18 cellular contexts compared by ENCODE assay signal in the genomic region with DNA sequence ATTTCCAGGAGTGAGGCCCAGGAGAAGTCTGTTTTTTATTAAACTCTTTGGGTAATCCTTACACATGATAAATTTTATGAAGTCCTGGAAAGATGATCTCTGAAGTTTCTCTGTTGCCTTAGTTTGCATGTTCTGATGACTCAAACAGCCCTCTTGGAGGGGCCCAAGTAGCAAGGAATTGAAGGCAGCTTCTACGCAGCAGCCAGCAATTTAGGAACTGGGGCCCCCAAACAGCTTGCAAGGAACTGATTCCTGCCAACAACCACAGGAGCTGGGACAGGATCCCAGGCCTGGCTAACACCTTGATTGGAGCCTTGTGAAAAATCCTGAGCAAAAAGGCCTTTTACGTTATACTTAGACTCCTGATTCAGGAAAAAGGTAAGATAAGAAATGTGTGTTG. TPM values are rescaled to one million over a fixed set of nuclear protein-coding genes. Genes with fewer than 3 reads are reported as not detected.
DNase-seq lines count a peak whose midpoint lies in the region.
"Had no signal": no experiment of that assay in that cellular context is flagged by ENCODE, and none has a peak within 500 bp of the region (broad histone marks: within the 10 kb centered on the region; RNA-seq: fewer than 3 reads in every experiment).

No MANE protein-coding gene starts in this region.

- no peak overlapping the region for H3K4me2 ChIP-seq in mesenchymal stem cell (ENCODE audit: low read length, poor library complexity, severe bottlenecking)
- H3K4me2 ChIP-seq: KMS-11 had no signal

- no peak overlapping the region for H3K27ac ChIP-seq in mesenchymal stem cell (ENCODE audit: low read length, poor library complexity, severe bottlenecking)
- no peak overlapping the region for H3K27ac ChIP-seq in CD4-positive, alpha-beta memory T cell (ENCODE audit: low read depth, low read length)
- H3K27ac ChIP-seq: C4-2B, HL-60, KMS-11, RWPE1, SJCRH30 had no signal

- H3K4me3 Mint-ChIP-seq in CD4-positive, alpha-beta memory T cell = no peak overlapping the region

- no peaks in the 10 kb centered on the region for H3K4me1 Mint-ChIP-seq in CD4-positive, alpha-beta memory T cell

- H3K9me3 Mint-ChIP-seq in CD4-positive, alpha-beta memory T cell = no peaks in the 10 kb centered on the region

- H4K8ac ChIP-seq in mesenchymal stem cell (ENCODE audit: low read length) = no peak overlapping the region

- in situ Hi-C loops in G401 (cut with HindIII; ENCODE audit: low sequenced_read_pairs) = no loop called here

- H3K4me3 ChIP-seq in adipocyte (ENCODE audit: low read length) = no peak overlapping the region
- no peak overlapping the region for H3K4me3 ChIP-seq in mesenchymal stem cell (ENCODE audit: insufficient read depth in 1 of 2, low read depth in 1 of 2, low read length in 2 of 2)
- H3K4me3 ChIP-seq in CD4-positive, alpha-beta memory T cell (ENCODE audit: low read length in 2 of 2) = no peak overlapping the region
- H3K4me3 ChIP-seq: SJCRH30 had no signal

- H2BK120ac ChIP-seq in mesenchymal stem cell (ENCODE audit: low read depth, low read length) = no peak overlapping the region

- H3K9me3 ChIP-seq in adipocyte (ENCODE audit: control insufficient read depth, low read length) = no peaks in the 10 kb centered on the region
- no peaks in the 10 kb centered on the region for H3K9me3 ChIP-seq in mesenchymal stem cell (ENCODE audit: control insufficient read depth, low read length)
- no peaks in the 10 kb centered on the region for H3K9me3 ChIP-seq in CD4-positive, alpha-beta memory T cell (ENCODE audit: control insufficient read depth in 1 of 2, low read length in 2 of 2)
- H3K9me3 ChIP-seq: SJCRH30 had no signal

- H2BK15ac ChIP-seq in mesenchymal stem cell (ENCODE audit: low read depth, poor library complexity, severe bottlenecking) = peak overlapping the region; percentile 6

- H3K27me3 Mint-ChIP-seq in CD4-positive, alpha-beta memory T cell = peaks cover 1 to 6% of the 10 kb centered on the region in 2 donors

- POLR2A ChIA-PET in CD4-positive, alpha-beta memory T cell (lab: Charles Lee; ENCODE audit: partially characterized antibody) = no interaction called here

- H3K4ac ChIP-seq in mesenchymal stem cell (ENCODE audit: low read depth in 1 of 2, low read length in 2 of 2) = no peak overlapping the region

- DNase-seq in G401 (ENCODE audit: low spot score) = peak; percentile 34
- DNase-seq in adipocyte (ENCODE audit: low read depth) = peak; percentile 26
- peak; percentile 22 for DNase-seq in fibroblast of gingiva (ENCODE audit: low read depth)
- DNase-seq in mesenchymal stem cell = no peak
- no peak for DNase-seq in NCI-H2081 (lab: John Stamatoyannopoulos, UW)
- DNase-seq in HT-29 (ENCODE audit: low spot score) = no peak
- DNase-seq in CD4-positive, alpha-beta memory T cell = no peak
- no peak for DNase-seq in NCI-H524 treated with DMSO at 0.1 percent for 48 hours (lab: John Stamatoyannopoulos, UW)
- DNase-seq: Caco-2, DMS79, NCI-H2029, NCI-H2227 treated with DMSO at 0.1 percent for 48 hours, NCI-H526, SJCRH30 had no signal

- no peak overlapping the region for H3K18ac ChIP-seq in mesenchymal stem cell (ENCODE audit: low read depth in 1 of 2, low read length in 2 of 2)

- H3K27ac Mint-ChIP-seq in CD4-positive, alpha-beta memory T cell = no peak overlapping the region

- no peak overlapping the region for H4K91ac ChIP-seq in mesenchymal stem cell (ENCODE audit: low read length)

- H3K4me1 ChIP-seq in adipocyte (ENCODE audit: control insufficient read depth, insufficient read depth, low read length) (peaks cover 18% of the 10 kb centered on the region), mesenchymal stem cell (ENCODE audit: control insufficient read depth, insufficient read depth, low read depth, low read length) (no peaks in the 10 kb centered on the region)
- no peaks in the 10 kb centered on the region for H3K4me1 ChIP-seq in CD4-positive, alpha-beta memory T cell (ENCODE audit: insufficient read depth, low read length)
- H3K4me1 ChIP-seq: SJCRH30 had no signal

- 53% methylated on average over 1 of the region's 2 CpGs for WGBS in mesenchymal stem cell

- no peak overlapping the region for H2BK12ac ChIP-seq in mesenchymal stem cell (ENCODE audit: low read length in 2 of 2)

- H2BK5ac ChIP-seq in mesenchymal stem cell (ENCODE audit: low read depth, low read length, poor library complexity, severe bottlenecking) = no peak overlapping the region

- H3K79me1 ChIP-seq in mesenchymal stem cell (replicated peaks; ENCODE audit: low read length, poor library complexity, severe bottlenecking) = no peaks in the 10 kb centered on the region

- no peak overlapping the region for H3K9ac ChIP-seq in adipocyte (ENCODE audit: low read length)
- H3K9ac ChIP-seq in mesenchymal stem cell (ENCODE audit: low read length) = no peak overlapping the region
- H3K9ac ChIP-seq: KMS-11 had no signal

- H2AK5ac ChIP-seq in mesenchymal stem cell (ENCODE audit: low read length, severe bottlenecking) = no peak overlapping the region

- CTCF ChIA-PET in CD4-positive, alpha-beta memory T cell (lab: Charles Lee; ENCODE audit: partially characterized antibody) = no interaction called here

- no peak overlapping the region for H3K23ac ChIP-seq in mesenchymal stem cell (ENCODE audit: low read length in 2 of 2)

- no peaks in the 10 kb centered on the region for H3K36me3 Mint-ChIP-seq in CD4-positive, alpha-beta memory T cell

- intact Hi-C loops in CD4-positive, alpha-beta memory T cell (cut with micrococcal nuclease) = no loop called here

- no peaks in the 10 kb centered on the region for H3K27me3 ChIP-seq in adipocyte (replicated peaks; ENCODE audit: control insufficient read depth, insufficient read depth, low read length)
- H3K27me3 ChIP-seq in mesenchymal stem cell (ENCODE audit: control insufficient read depth in 1 of 2, insufficient read depth in 1 of 2, low read length in 2 of 2) = no peaks in the 10 kb centered on the region
- no peaks in the 10 kb centered on the region for H3K27me3 ChIP-seq in CD4-positive, alpha-beta memory T cell (ENCODE audit: insufficient read depth, low read length)
- H3K27me3 ChIP-seq: SJCRH30 had no signal

- no peaks in the 10 kb centered on the region for H3K36me3 ChIP-seq in adipocyte (ENCODE audit: control insufficient read depth, insufficient read depth, low read length, severe bottlenecking)
- H3K36me3 ChIP-seq in mesenchymal stem cell (ENCODE audit: control insufficient read depth in 1 of 2, insufficient read depth in 2 of 2, low read depth in 1 of 2, low read length in 2 of 2) = no peaks in the 10 kb centered on the region
- no peaks in the 10 kb centered on the region for H3K36me3 ChIP-seq in CD4-positive, alpha-beta memory T cell (ENCODE audit: insufficient read depth, low read length)
- H3K36me3 ChIP-seq: SJCRH30 had no signal

- no peak overlapping the region for H2AFZ ChIP-seq in mesenchymal stem cell (ENCODE audit: low read depth, low read length)

- no peak overlapping the region for H3K14ac ChIP-seq in mesenchymal stem cell (ENCODE audit: low read length in 2 of 2)

RNA-seq across cellular contexts. Expression of a gene that starts 5.3 kb away (rescaled TPM):
- not detected in 2 replicates for total RNA-seq in G401 (2014; rRNA removed; shearing (Covaris generic))
- polyA plus RNA-seq in mesenchymal stem cell (2013, experiment 1 of 2) = 2.8 TPM
- 3.4 TPM for polyA plus RNA-seq in mesenchymal stem cell (2013, experiment 2 of 2)
- total RNA-seq in HT-29 (2014; rRNA removed; shearing (Covaris generic)) = 2.8 and 4.0 TPM in 2 replicates
- total RNA-seq in CD4-positive, alpha-beta memory T cell = not detected
- not detected for polyA plus RNA-seq in CD4-positive, alpha-beta memory T cell
- total RNA-seq: SJCRH30 had no signal

Comparison
In these comparisons a context has a peak if more than half of its experiments do, and no peak if none do; other contexts are left out.
1. DNase-seq: peak in G401 (single experiment), adipocyte (single experiment) and fibroblast of gingiva (single experiment); none in mesenchymal stem cell (single experiment), NCI-H2081 (0 of 2), HT-29 (single experiment), CD4-positive, alpha-beta memory T cell (0 of 5) and NCI-H524 treated with DMSO at 0.1 percent for 48 hours (single experiment).